Comparison of ENCODE assay signal across 9 cellular contexts in the genomic region with DNA sequence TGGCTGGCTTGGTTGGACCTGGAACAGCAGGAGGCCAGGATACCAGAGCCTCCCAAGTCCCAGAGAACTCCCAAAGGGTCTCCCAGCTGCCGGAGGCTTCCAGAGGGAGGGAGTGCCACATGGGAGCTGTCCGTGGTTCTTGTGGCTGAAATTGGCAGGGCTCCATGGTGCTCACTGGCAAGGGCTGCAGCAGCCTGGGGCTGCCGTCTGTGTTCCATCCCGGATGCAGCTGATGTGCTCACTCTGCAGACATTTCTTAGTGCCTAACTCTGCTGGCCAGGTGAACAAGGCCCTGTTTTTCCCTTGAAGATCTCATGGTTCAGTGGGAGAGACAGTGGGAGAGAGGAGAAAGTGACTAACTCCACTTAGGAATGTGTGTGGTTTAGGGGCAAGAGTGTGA.
DNase-seq lines count a peak whose midpoint lies in the region; ATAC-seq and TF ChIP-seq lines count a peak whose summit lies in the region.
"Had no signal": no experiment of that assay in that cellular context is flagged by ENCODE, and none has a peak within 500 bp of the region (broad histone marks: within the 10 kb centered on the region; RNA-seq: fewer than 3 reads in every experiment).

No MANE protein-coding gene starts in this region.

- H4K8ac ChIP-seq in IMR-90 (ENCODE audit: low read depth in 2 of 2, low read length in 2 of 2) (no peak overlapping the region), mesenchymal stem cell (ENCODE audit: low read length) (no peak overlapping the region)

- H3K56ac ChIP-seq in IMR-90 (ENCODE audit: extremely low read depth, insufficient read depth, low read length) = no peak overlapping the region

- no peak for TF ChIP-seq POLR2A in IMR-90 (IDR thresholded peaks at IDR 0.05; ENCODE audit: low read depth, low read length)

- no peaks in the 10 kb centered on the region for H3K79me2 ChIP-seq in mammary epithelial cell (ENCODE audit: insufficient read depth, low read length)

- no peak overlapping the region for H3K4me3 ChIP-seq in BLaER1 treated with 17β-estradiol and CSF1 and Interleukin-3, amounts not matched to agents 10 nM and 100 nM
- H3K4me3 ChIP-seq in IMR-90 (ENCODE audit: insufficient read depth, low read depth, low read length) = no peak overlapping the region
- no peak overlapping the region for H3K4me3 ChIP-seq in mammary epithelial cell (replicated peaks in 1 of 3; ENCODE audit: insufficient read depth in 1 of 3, low read depth in 2 of 3, low read length in 3 of 3)
- no peak overlapping the region for H3K4me3 ChIP-seq in mesenchymal stem cell (ENCODE audit: insufficient read depth in 1 of 2, low read depth in 1 of 2, low read length in 2 of 2)

- no peak overlapping the region for H2BK12ac ChIP-seq in mesenchymal stem cell (ENCODE audit: low read length in 2 of 2)

- H3K36me3 ChIP-seq in BLaER1 treated with 17β-estradiol and CSF1 and Interleukin-3, amounts not matched to agents 10 nM and 100 nM = no peaks in the 10 kb centered on the region
- no peaks in the 10 kb centered on the region for H3K36me3 ChIP-seq in IMR-90 (ENCODE audit: control insufficient read depth, insufficient read depth, low read length)
- H3K36me3 ChIP-seq in mammary epithelial cell (ENCODE audit: insufficient read depth, low read length) = no peaks in the 10 kb centered on the region
- no peaks in the 10 kb centered on the region for H3K36me3 ChIP-seq in mesenchymal stem cell (ENCODE audit: control insufficient read depth in 1 of 2, insufficient read depth in 2 of 2, low read depth in 1 of 2, low read length in 2 of 2)

- BruUV-seq in IMR-90 (replicated peaks; lab: Mats Ljungman, UMichigan) (no TSS peak), mammary epithelial cell (replicated peaks; lab: Mats Ljungman, UMichigan) (no TSS peak)

- H3K4me2 ChIP-seq in BLaER1 treated with 17β-estradiol and CSF1 and Interleukin-3, amounts not matched to agents 10 nM and 100 nM = peak overlapping the region in 8 of 11 experiments; percentile 17 to 58 (median 42); a peak in 13 of 22 replicates
- no peak overlapping the region for H3K4me2 ChIP-seq in IMR-90 (ENCODE audit: low read depth, low read length)
- H3K4me2 ChIP-seq in mammary epithelial cell (ENCODE audit: insufficient read depth, low read depth, low read length) = no peak overlapping the region
- H3K4me2 ChIP-seq in mesenchymal stem cell (ENCODE audit: low read length, poor library complexity, severe bottlenecking) = no peak overlapping the region

- in situ Hi-C loops in IMR-90 (cut with MboI; ENCODE audit: low sequenced_read_pairs) (no loop called here), mammary epithelial cell (cut with MboI; ENCODE audit: low sequenced_read_pairs in 2 of 2) (loop anchor here (10.0 to 25.0 kb wide), 2 partner anchors 168 to 591 kb away; no protein-coding TSS in a partner anchor)

- 0% methylated on average over 2 of the region's 4 CpGs; no CpG with 5 or more reads in 1 of the 2 experiments for WGBS in IMR-90 (ENCODE audit: extremely low coverage in 2 of 2, insufficient read length in 1 of 2), 2 experiments
- 0% methylated on average over 2 of the region's 4 CpGs for WGBS in mammary epithelial cell (ENCODE audit: low coverage, missing lambda C conversion rate)
- 34% methylated on average over 4 of the region's 4 CpGs for WGBS in mesenchymal stem cell

- no peak overlapping the region for H3K27ac Mint-ChIP-seq in activated naive CD4-positive, alpha-beta T cell treated with anti-CD3 and anti-CD28 coated beads, Interleukin-2, amount 50 U/mL, for 72 hours

- H2AK5ac ChIP-seq in IMR-90 (ENCODE audit: low read depth, low read length) (no peak overlapping the region), mesenchymal stem cell (ENCODE audit: low read length, severe bottlenecking) (no peak overlapping the region)

- H3K79me1 ChIP-seq in IMR-90 (ENCODE audit: low read depth in 1 of 2, low read length in 2 of 2) (no peaks in the 10 kb centered on the region), mesenchymal stem cell (replicated peaks; ENCODE audit: low read length, poor library complexity, severe bottlenecking) (peaks cover 2% of the 10 kb centered on the region)

- no peak overlapping the region for H2AFZ ChIP-seq in IMR-90 (replicated peaks; ENCODE audit: low read length, poor library complexity)
- H2AFZ ChIP-seq in mammary epithelial cell (ENCODE audit: low read depth, low read length) = no peak overlapping the region
- H2AFZ ChIP-seq in mesenchymal stem cell (ENCODE audit: low read depth, low read length) = no peak overlapping the region

- no peak overlapping the region for H3K14ac ChIP-seq in IMR-90 (replicated peaks; ENCODE audit: low read depth, low read length)
- no peak overlapping the region for H3K14ac ChIP-seq in mesenchymal stem cell (ENCODE audit: low read length in 2 of 2)

- H4K5ac ChIP-seq in IMR-90 (ENCODE audit: low read depth, low read length) = no peak overlapping the region

- peaks cover 0 to 31% (median 0%) of the 10 kb centered on the region in 11 experiments; a peak in 6 of 22 replicates for H4K20me1 ChIP-seq in BLaER1 treated with 17β-estradiol and CSF1 and Interleukin-3, amounts not matched to agents 10 nM and 100 nM
- no peaks in the 10 kb centered on the region for H4K20me1 ChIP-seq in IMR-90 (ENCODE audit: insufficient read depth, low read length)
- H4K20me1 ChIP-seq in mammary epithelial cell (ENCODE audit: insufficient read depth, low read length) = no peaks in the 10 kb centered on the region

- peak; percentile 77 for DNase-seq in IMR-90
- DNase-seq in mammary epithelial cell = peak; percentile 55
- peak; percentile 33 for DNase-seq in mesenchymal stem cell
- no peak for DNase-seq in NCI-H2029 (lab: John Stamatoyannopoulos, UW)
- no peak for DNase-seq in activated naive CD4-positive, alpha-beta T cell treated with anti-CD3 and anti-CD28 coated beads, Interleukin-2, amount 50 U/mL, for 72 hours (ENCODE audit: low spot score in 2 of 2)
- no peak for DNase-seq in hippocampal formation (lab: John Stamatoyannopoulos, UW)
- DNase-seq in activated effector memory CD4-positive, alpha-beta T cell treated with Interleukin-2 at 50 U/mL for 16 hours = no peak
- DNase-seq: activated T-cell treated with anti-CD3 and anti-CD28 coated beads, Interleukin-2, amount 50 U/mL, for 48 hours had no signal

- H3K27me3 ChIP-seq in BLaER1 treated with 17β-estradiol and CSF1 and Interleukin-3, amounts not matched to agents 10 nM and 100 nM = no peaks in the 10 kb centered on the region
- H3K27me3 ChIP-seq in IMR-90 (ENCODE audit: control insufficient read depth, insufficient read depth, low read length) (peaks cover 20% of the 10 kb centered on the region), mammary epithelial cell (ENCODE audit: insufficient read depth, low read length) (no peaks in the 10 kb centered on the region), mesenchymal stem cell (ENCODE audit: control insufficient read depth in 1 of 2, insufficient read depth in 1 of 2, low read length in 2 of 2) (peaks cover 4 to 71% of the 10 kb centered on the region in 2 experiments)

- H2BK120ac ChIP-seq in IMR-90 (ENCODE audit: low read depth, low read length) (no peak overlapping the region), mesenchymal stem cell (ENCODE audit: low read depth, low read length) (no peak overlapping the region)

- ATAC-seq in IMR-90 (ENCODE audit: low read depth) = peak; percentile 81
- ATAC-seq in activated naive CD4-positive, alpha-beta T cell treated with anti-CD3 and anti-CD28 coated beads, Interleukin-2, amount 50 U/mL, for 72 hours = no peak

- H3K27ac ChIP-seq in BLaER1 treated with 17β-estradiol and CSF1 and Interleukin-3, amounts not matched to agents 10 nM and 100 nM = no peak overlapping the region
- no peak overlapping the region for H3K27ac ChIP-seq in IMR-90 (ENCODE audit: insufficient read depth, low read length)
- no peak overlapping the region for H3K27ac ChIP-seq in mammary epithelial cell (ENCODE audit: insufficient read depth, low read depth, low read length)
- no peak overlapping the region for H3K27ac ChIP-seq in mesenchymal stem cell (ENCODE audit: low read length, poor library complexity, severe bottlenecking)

- H4K91ac ChIP-seq in IMR-90 (ENCODE audit: insufficient read depth, low read depth, low read length) (no peak overlapping the region), mesenchymal stem cell (ENCODE audit: low read length) (no peak overlapping the region)

- H3K9me1 ChIP-seq in IMR-90 (ENCODE audit: insufficient read depth, low read length) = no peaks in the 10 kb centered on the region

- H3K4me1 ChIP-seq in BLaER1 treated with 17β-estradiol and CSF1 and Interleukin-3, amounts not matched to agents 10 nM and 100 nM = peaks cover 0 to 24% (median 14%) of the 10 kb centered on the region in 10 experiments; a peak in 14 of 20 replicates
- no peaks in the 10 kb centered on the region for H3K4me1 ChIP-seq in IMR-90 (ENCODE audit: control insufficient read depth, insufficient read depth, low read length)
- H3K4me1 ChIP-seq in mammary epithelial cell (ENCODE audit: insufficient read depth, low read length) = peaks cover 5% of the 10 kb centered on the region
- peaks cover 5% of the 10 kb centered on the region for H3K4me1 ChIP-seq in mesenchymal stem cell (ENCODE audit: control insufficient read depth, insufficient read depth, low read depth, low read length)

- no peaks in the 10 kb centered on the region for H3K9me3 ChIP-seq in BLaER1 treated with 17β-estradiol and CSF1 and Interleukin-3, amounts not matched to agents 10 nM and 100 nM (replicated peaks in 1 of 11)
- H3K9me3 ChIP-seq in IMR-90 (ENCODE audit: control insufficient read depth, insufficient read depth, low read length) (peaks cover 2% of the 10 kb centered on the region), mammary epithelial cell (replicated peaks; ENCODE audit: insufficient read depth, low read length) (no peaks in the 10 kb centered on the region), mesenchymal stem cell (ENCODE audit: control insufficient read depth, low read length) (peaks cover 6% of the 10 kb centered on the region)

- no peak overlapping the region for H3K4ac ChIP-seq in IMR-90 (ENCODE audit: low read depth, low read length)
- H3K4ac ChIP-seq in mesenchymal stem cell (ENCODE audit: low read depth in 1 of 2, low read length in 2 of 2) = no peak overlapping the region

- H3K23ac ChIP-seq in IMR-90 (ENCODE audit: low read depth, low read length) (no peak overlapping the region), mesenchymal stem cell (ENCODE audit: low read length in 2 of 2) (no peak overlapping the region)

- H2BK20ac ChIP-seq in IMR-90 (ENCODE audit: low read depth, low read length) = no peak overlapping the region

- H3K36me3 Mint-ChIP-seq in activated naive CD4-positive, alpha-beta T cell treated with anti-CD3 and anti-CD28 coated beads, Interleukin-2, amount 50 U/mL, for 72 hours = no peaks in the 10 kb centered on the region

- dilution Hi-C loops in IMR-90 (cut with HindIII; ENCODE audit: low sequenced_read_pairs, unreplicated experiment) (no loop called here), mammary epithelial cell (cut with HindIII; ENCODE audit: low sequenced_read_pairs) (loop anchor here (10.0 kb wide), 1 partner anchor 168 kb away; no protein-coding TSS in a partner anchor)

- CTCF ChIA-PET in IMR-90 (lab: Yijun Ruan, JAX) = no interaction called here
- CTCF ChIA-PET in mammary epithelial cell (lab: Charles Lee; ENCODE audit: low non-redundant PET) = no interaction called here

- no peak overlapping the region for H3K9ac ChIP-seq in BLaER1 treated with 17β-estradiol and CSF1 and Interleukin-3, amounts not matched to agents 10 nM and 100 nM
- no peak overlapping the region for H3K9ac ChIP-seq in IMR-90 (ENCODE audit: low read depth, low read length)
- no peak overlapping the region for H3K9ac ChIP-seq in mammary epithelial cell (ENCODE audit: insufficient read depth, low read length)
- no peak overlapping the region for H3K9ac ChIP-seq in mesenchymal stem cell (ENCODE audit: low read length)

- no peaks in the 10 kb centered on the region for H3K9me3 Mint-ChIP-seq in activated naive CD4-positive, alpha-beta T cell treated with anti-CD3 and anti-CD28 coated beads, Interleukin-2, amount 50 U/mL, for 72 hours

- H3K18ac ChIP-seq in IMR-90 (ENCODE audit: low read depth, low read length) (no peak overlapping the region), mesenchymal stem cell (ENCODE audit: low read depth in 1 of 2, low read length in 2 of 2) (no peak overlapping the region)

- H2AK9ac ChIP-seq in IMR-90 (replicated peaks; ENCODE audit: low read depth, low read length, poor library complexity) = no peak overlapping the region

- no peak overlapping the region for H2BK5ac ChIP-seq in IMR-90 (ENCODE audit: low read depth, low read length, poor library complexity, severe bottlenecking)
- H2BK5ac ChIP-seq in mesenchymal stem cell (ENCODE audit: low read depth, low read length, poor library complexity, severe bottlenecking) = no peak overlapping the region

- H2BK15ac ChIP-seq in IMR-90 (ENCODE audit: low read depth, low read length) (no peak overlapping the region), mesenchymal stem cell (ENCODE audit: low read depth, poor library complexity, severe bottlenecking) (no peak overlapping the region)

- intact Hi-C loops in IMR-90 (cut with micrococcal nuclease) (no loop called here), mammary epithelial cell (cut with micrococcal nuclease) (loop anchor here (1.0 to 10.0 kb wide), 2 partner anchors 29 to 252 kb away; no protein-coding TSS in a partner anchor)

- POLR2A ChIA-PET in IMR-90 (lab: Charles Lee; ENCODE audit: unreplicated experiment) = no interaction called here

- TF ChIP-seq RAD21 in IMR-90 (IDR thresholded peaks at IDR 0.05; ENCODE audit: low read length) = peak; percentile 21; the same call in 1 of the 2 replicates

- TF ChIP-seq CTCF in IMR-90 (conservative IDR thresholded peaks at IDR 0.05; ENCODE audit: low read depth, low read length) = no peak
- TF ChIP-seq CTCF in mammary epithelial cell (conservative IDR thresholded peaks at IDR 0.05 in 1 of 2, IDR thresholded peaks at IDR 0.05 in 1 of 2; ENCODE audit: extremely low read depth in 1 of 2, insufficient read depth in 1 of 2, low read depth in 1 of 2, low read length in 2 of 2) = no peak

Comparison
In these comparisons a context has a peak if more than half of its experiments do, and no peak if none do; other contexts are left out.
1. H3K4me2 ChIP-seq: peak in BLaER1 treated with 17β-estradiol and CSF1 and Interleukin-3, amounts not matched to agents 10 nM and 100 nM (8 of 11); none in IMR-90 (single experiment), mammary epithelial cell (single experiment) and mesenchymal stem cell (single experiment).
2. DNase-seq: peak in IMR-90 (single experiment), mammary epithelial cell (single experiment) and mesenchymal stem cell (single experiment); none in NCI-H2029 (single experiment), activated naive CD4-positive, alpha-beta T cell treated with anti-CD3 and anti-CD28 coated beads, Interleukin-2, amount 50 U/mL, for 72 hours (0 of 2), hippocampal formation (0 of 2) and activated effector memory CD4-positive, alpha-beta T cell treated with Interleukin-2 at 50 U/mL for 16 hours (single experiment).